Comparison of ENCODE assay signal across 36 cellular contexts in genomic region chr5:95983067-95983466, GRCh38.
"Had no signal": no experiment of that assay in that cellular context is flagged by ENCODE, and none has a peak within 500 bp of the region (broad histone marks: within the 10 kb centered on the region; RNA-seq: fewer than 3 reads in every experiment).

No MANE protein-coding gene starts in this region.

- ATAC-seq: activated CD8-positive, alpha-beta T cell treated with anti-CD3 and anti-CD28 coated beads for 36 hours; activated naive CD8-positive, alpha-beta T cell treated with anti-CD3 and anti-CD28 coated beads, Interleukin-2, amount 50 U/mL, for 24 hours had no signal

- H3K9me3 ChIP-seq: ascending aorta had no signal

- H3K27ac Mint-ChIP-seq: activated B cell treated with CpG ODN at 0.5 μM for 24 hours; activated CD4-positive, alpha-beta memory T cell treated with anti-CD3 and anti-CD28 coated beads for 36 hours; activated CD4-positive, alpha-beta T cell treated with anti-CD3 and anti-CD28 coated beads, Interleukin-2, amount 10 ng/mL, durations not matched to agents 24 days and 14 days; activated CD8-positive, alpha-beta T cell treated with anti-CD3 and anti-CD28 coated beads for 36 hours; activated naive CD4-positive, alpha-beta T cell treated with anti-CD3 and anti-CD28 coated beads, Interleukin-2, amount 10 ng/mL, durations not matched to agents 7 days and 5 days; activated naive CD4-positive, alpha-beta T cell treated with anti-CD3 and anti-CD28 coated beads, Interleukin-2, amount 50 U/mL, for 24 hours; activated naive CD8-positive, alpha-beta T cell; activated naive CD8-positive, alpha-beta T cell treated with anti-CD3 and anti-CD28 coated beads, Interleukin-2, amount 10 ng/mL, durations not matched to agents 7 days and 5 days; activated naive CD8-positive, alpha-beta T cell treated with anti-CD3 and anti-CD28 coated beads, Interleukin-2, amount 50 U/mL, for 24 hours; activated T-cell treated with anti-CD3 and anti-CD28 coated beads, Interleukin-2, amount 50 U/mL, for 24 hours; activated T-helper 2 cell treated with anti-CD3 and anti-CD28 coated beads, Interferon-gamma antibody, Interleukin-2, Interleukin-4, amounts not matched to agents 10 μg/mL and 5 μg/mL and 100 μg/mL, durations not matched to agents 14 hours and 24 hours and 36 hours; brain; T-helper 1 cell treated with Interleukin-12 subunit alpha and Interleukin-12 subunit beta and Interleukin-4 antibody, amounts not matched to agents 30 μg/mL and 1 μg/mL, for 36 hours; T-helper 2 cell treated with Interferon-gamma antibody and Interleukin-4, amounts not matched to agents 5 μg/mL and 100 μg/mL, for 36 hours had no signal

- H3K27me3 Mint-ChIP-seq: activated B cell treated with CpG ODN at 0.5 μM for 24 hours; activated CD4-positive, alpha-beta memory T cell treated with anti-CD3 and anti-CD28 coated beads for 36 hours; activated naive CD8-positive, alpha-beta T cell; brain had no signal

- H3K27me3 ChIP-seq: ascending aorta, cardiac muscle cell had no signal

- FAIRE-seq: bronchial epithelial cell, TTC549 had no signal

- H3K27ac ChIP-seq: ascending aorta, cardiac muscle cell, VCaP had no signal

- DNase-seq: activated B cell treated with CpG ODN at 0.5 μM for 24 hours; activated CD4-positive, alpha-beta memory T cell treated with anti-CD3 and anti-CD28 coated beads for 36 hours; activated CD4-positive, alpha-beta T cell treated with anti-CD3 and anti-CD28 coated beads for 4 hours; activated CD4-positive, alpha-beta T cell treated with anti-CD3 and anti-CD28 coated beads, Interleukin-2, amount 10 ng/mL, durations not matched to agents 24 days and 14 days; activated CD4-positive, alpha-beta T cell treated with anti-CD3 and anti-CD28 coated beads, Interleukin-2, amount 50 U/mL, for 1 hour; activated CD4-positive, alpha-beta T cell treated with anti-CD3 and anti-CD28 coated beads, Interleukin-2, amount 50 U/mL, for 4 hours; activated CD4-positive, CD25-positive, alpha-beta regulatory T cell treated with anti-CD3 and anti-CD28 coated beads, Interleukin-2, amount 50 U/mL, for 72 hours; activated CD8-positive, alpha-beta memory T cell treated with anti-CD3 and anti-CD28 coated beads, Interleukin-2, amount 50 U/mL, for 48 hours; activated CD8-positive, alpha-beta T cell treated with anti-CD3 and anti-CD28 coated beads for 36 hours; activated effector memory CD4-positive, alpha-beta T cell treated with Interleukin-2 at 50 U/mL for 16 hours; activated gamma-delta T cell; activated naive CD4-positive, alpha-beta T cell treated with anti-CD3 and anti-CD28 coated beads, Interleukin-2, amount 10 ng/mL, durations not matched to agents 7 days and 5 days; activated naive CD4-positive, alpha-beta T cell treated with Interleukin-2 at 50 U/mL for 16 hours; activated naive CD8-positive, alpha-beta T cell treated with anti-CD3 and anti-CD28 coated beads, Interleukin-2, amount 10 ng/mL, durations not matched to agents 7 days and 5 days; activated naive CD8-positive, alpha-beta T cell treated with anti-CD3 and anti-CD28 coated beads, Interleukin-2, amount 50 U/mL, for 24 hours; activated T-cell treated with anti-CD3 and anti-CD28 coated beads, Interleukin-2, amount 50 U/mL, for 24 hours; activated T-cell treated with anti-CD3 and anti-CD28 coated beads, Interleukin-2, amount 50 U/mL, for 48 hours; amygdala; anterior cingulate cortex; caudate nucleus; cerebellar nuclear complex; T-helper 1 cell; T-helper 2 cell; T-helper 9 cell had no signal

- H3K36me3 ChIP-seq: ascending aorta, cardiac muscle cell had no signal

- H3K9me3 Mint-ChIP-seq: activated B cell treated with CpG ODN at 0.5 μM for 24 hours; activated CD4-positive, alpha-beta memory T cell treated with anti-CD3 and anti-CD28 coated beads for 36 hours; activated CD4-positive, alpha-beta T cell treated with anti-CD3 and anti-CD28 coated beads, Interleukin-2, amount 10 ng/mL, durations not matched to agents 24 days and 14 days; activated CD8-positive, alpha-beta T cell treated with anti-CD3 and anti-CD28 coated beads for 36 hours; activated naive CD4-positive, alpha-beta T cell treated with anti-CD3 and anti-CD28 coated beads, Interleukin-2, amount 10 ng/mL, durations not matched to agents 7 days and 5 days; activated naive CD4-positive, alpha-beta T cell treated with anti-CD3 and anti-CD28 coated beads, Interleukin-2, amount 50 U/mL, for 24 hours; activated naive CD8-positive, alpha-beta T cell treated with anti-CD3 and anti-CD28 coated beads, Interleukin-2, amount 10 ng/mL, durations not matched to agents 7 days and 5 days; activated naive CD8-positive, alpha-beta T cell treated with anti-CD3 and anti-CD28 coated beads, Interleukin-2, amount 50 U/mL, for 24 hours; activated T-cell treated with anti-CD3 and anti-CD28 coated beads, Interleukin-2, amount 50 U/mL, for 24 hours; activated T-helper 2 cell treated with anti-CD3 and anti-CD28 coated beads, Interferon-gamma antibody, Interleukin-2, Interleukin-4, amounts not matched to agents 10 μg/mL and 5 μg/mL and 100 μg/mL, durations not matched to agents 14 hours and 24 hours and 36 hours; brain; central memory CD8-positive, alpha-beta T cell; T-helper 1 cell treated with Interleukin-12 subunit alpha and Interleukin-12 subunit beta and Interleukin-4 antibody, amounts not matched to agents 30 μg/mL and 1 μg/mL, for 36 hours; T-helper 2 cell treated with Interferon-gamma antibody and Interleukin-4, amounts not matched to agents 5 μg/mL and 100 μg/mL, for 36 hours had no signal

- H3K36me3 Mint-ChIP-seq: activated CD4-positive, alpha-beta memory T cell treated with anti-CD3 and anti-CD28 coated beads for 36 hours; activated naive CD4-positive, alpha-beta T cell treated with anti-CD3 and anti-CD28 coated beads, Interleukin-2, amount 10 ng/mL, durations not matched to agents 7 days and 5 days; activated naive CD4-positive, alpha-beta T cell treated with anti-CD3 and anti-CD28 coated beads, Interleukin-2, amount 50 U/mL, for 24 hours; activated naive CD8-positive, alpha-beta T cell; activated naive CD8-positive, alpha-beta T cell treated with anti-CD3 and anti-CD28 coated beads, Interleukin-2, amount 10 ng/mL, durations not matched to agents 7 days and 5 days; brain had no signal

- H3K4me3 Mint-ChIP-seq: activated B cell treated with CpG ODN at 0.5 μM for 24 hours; activated CD4-positive, alpha-beta memory T cell treated with anti-CD3 and anti-CD28 coated beads for 36 hours; activated CD4-positive, alpha-beta T cell treated with anti-CD3 and anti-CD28 coated beads, Interleukin-2, amount 10 ng/mL, durations not matched to agents 24 days and 14 days; activated CD8-positive, alpha-beta T cell treated with anti-CD3 and anti-CD28 coated beads for 36 hours; activated naive CD4-positive, alpha-beta T cell treated with anti-CD3 and anti-CD28 coated beads, Interleukin-2, amount 10 ng/mL, durations not matched to agents 7 days and 5 days; activated naive CD4-positive, alpha-beta T cell treated with anti-CD3 and anti-CD28 coated beads, Interleukin-2, amount 50 U/mL, for 24 hours; activated naive CD8-positive, alpha-beta T cell; activated naive CD8-positive, alpha-beta T cell treated with anti-CD3 and anti-CD28 coated beads, Interleukin-2, amount 10 ng/mL, durations not matched to agents 7 days and 5 days; activated naive CD8-positive, alpha-beta T cell treated with anti-CD3 and anti-CD28 coated beads, Interleukin-2, amount 50 U/mL, for 24 hours; activated T-cell treated with anti-CD3 and anti-CD28 coated beads, Interleukin-2, amount 50 U/mL, for 24 hours; brain; central memory CD8-positive, alpha-beta T cell; T-helper 1 cell treated with Interleukin-12 subunit alpha and Interleukin-12 subunit beta and Interleukin-4 antibody, amounts not matched to agents 30 μg/mL and 1 μg/mL, for 36 hours; T-helper 2 cell treated with Interferon-gamma antibody and Interleukin-4, amounts not matched to agents 5 μg/mL and 100 μg/mL, for 36 hours had no signal

- H3K4me3 ChIP-seq: ascending aorta, cardiac muscle cell had no signal

- H3K4me1 Mint-ChIP-seq: activated B cell treated with CpG ODN at 0.5 μM for 24 hours; activated CD4-positive, alpha-beta T cell treated with anti-CD3 and anti-CD28 coated beads, Interleukin-2, amount 10 ng/mL, durations not matched to agents 24 days and 14 days; activated naive CD4-positive, alpha-beta T cell treated with anti-CD3 and anti-CD28 coated beads, Interleukin-2, amount 10 ng/mL, durations not matched to agents 7 days and 5 days; activated naive CD4-positive, alpha-beta T cell treated with anti-CD3 and anti-CD28 coated beads, Interleukin-2, amount 50 U/mL, for 24 hours; activated naive CD8-positive, alpha-beta T cell treated with anti-CD3 and anti-CD28 coated beads, Interleukin-2, amount 10 ng/mL, durations not matched to agents 7 days and 5 days; activated naive CD8-positive, alpha-beta T cell treated with anti-CD3 and anti-CD28 coated beads, Interleukin-2, amount 50 U/mL, for 24 hours; brain; central memory CD8-positive, alpha-beta T cell had no signal
